In the genomic region with DNA sequence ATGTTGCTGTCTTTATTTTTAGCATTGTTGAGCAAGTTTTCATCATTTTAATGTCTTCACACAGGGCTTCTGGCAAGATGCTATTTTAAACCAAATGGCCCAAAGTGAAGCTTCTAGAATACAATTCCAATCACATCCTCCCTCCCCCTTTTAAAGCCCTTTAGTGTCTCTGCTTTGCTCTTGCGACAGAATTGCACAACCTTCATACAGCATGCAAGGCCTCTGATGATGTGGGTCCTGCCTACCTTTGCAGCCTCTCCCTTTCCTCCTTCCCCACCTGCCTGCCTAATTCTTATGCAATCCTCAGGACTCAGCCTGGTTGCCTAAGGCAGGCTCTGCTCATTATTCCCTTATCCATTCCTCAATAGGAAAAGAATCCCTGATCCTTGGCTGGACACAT, we compare ENCODE assay signal across 20 cellular contexts.
A peak's percentile ranks its signal among the peaks of the same experiment; 100 is the strongest.
DNase-seq lines count a peak whose midpoint lies in the region; ATAC-seq and TF ChIP-seq lines count a peak whose summit lies in the region.
"Had no signal": no experiment of that assay in that cellular context is flagged by ENCODE, and none has a peak within 500 bp of the region (broad histone marks: within the 10 kb centered on the region; RNA-seq: fewer than 3 reads in every experiment).

No MANE protein-coding gene starts in this region.

- DNase-seq in activated CD4-positive, alpha-beta T cell treated with anti-CD3 and anti-CD28 coated beads for 36 hours: no peak
- no peak for DNase-seq in activated CD4-positive, alpha-beta T cell treated with anti-CD3 and anti-CD28 coated beads for 48 hours
- DNase-seq in LoVo (ENCODE audit: low spot score): peak; percentile 33
- DNase-seq in amniotic epithelial cell (ENCODE audit: low read depth): peak; percentile 35
- DNase-seq in putamen (ENCODE audit: low spot score): no peak
- DNase-seq in NCI-H510A treated with DMSO at 0.1 percent for 48 hours (lab: John Stamatoyannopoulos, UW): no peak
- no peak for DNase-seq in OCI-LY7 (ENCODE audit: low spot score)
- DNase-seq: ACHN; activated B cell treated with CpG ODN at 0.5 μM for 24 hours; CD8-positive, alpha-beta memory T cell; EL; heart left ventricle; Kasumi-1; midbrain; NCI-H1694 treated with DMSO at 0.1 percent for 48 hours; NCI-H446; occipital lobe; thyroid gland had no signal

- CTCF ChIA-PET in activated CD4-positive, alpha-beta T cell treated with anti-CD3 and anti-CD28 coated beads for 36 hours (lab: Charles Lee): interaction anchor here (0.8 to 1.5 kb wide), 3 partner anchors 15 to 154 kb away, joined by 3 to 5 read pairs (median 3); no protein-coding TSS in a partner anchor
- CTCF ChIA-PET in OCI-LY7 (lab: Charles Lee; ENCODE audit: unreplicated experiment): no interaction called here

- H3K9me3 ChIP-seq in neutrophil (no peaks in the 10 kb centered on the region), OCI-LY7 (ENCODE audit: low read length) (0 out of 2 replicates have a peak, but pooled peaks cover 5% of the 10 kb centered on the region)
- H3K9me3 ChIP-seq: thyroid gland had no signal

- H3K9me3 Mint-ChIP-seq in activated CD4-positive, alpha-beta T cell treated with anti-CD3 and anti-CD28 coated beads for 36 hours (ENCODE audit: low read depth): peaks cover 13% of the 10 kb centered on the region

- H3K27ac ChIP-seq in neutrophil (peak overlapping the region; percentile 92), OCI-LY7 (ENCODE audit: low read depth, low read length, poor library complexity, severe bottlenecking) (no peak overlapping the region)
- H3K27ac ChIP-seq: heart left ventricle, thyroid gland had no signal

- no peaks in the 10 kb centered on the region for H3K36me3 ChIP-seq in neutrophil
- H3K36me3 ChIP-seq in OCI-LY7 (ENCODE audit: insufficient read depth, low read length): no peaks in the 10 kb centered on the region
- H3K36me3 ChIP-seq: heart left ventricle, thyroid gland had no signal

- POLR2A ChIA-PET in activated CD4-positive, alpha-beta T cell treated with anti-CD3 and anti-CD28 coated beads for 36 hours (lab: Charles Lee): no interaction called here
- POLR2A ChIA-PET in OCI-LY7 (lab: Charles Lee): no interaction called here

- ATAC-seq in activated CD4-positive, alpha-beta T cell treated with anti-CD3 and anti-CD28 coated beads for 36 hours: no peak
- ATAC-seq: GM23338, heart left ventricle had no signal

- H3K27me3 Mint-ChIP-seq in activated CD4-positive, alpha-beta T cell treated with anti-CD3 and anti-CD28 coated beads for 36 hours: no peaks in the 10 kb centered on the region
- H3K27me3 Mint-ChIP-seq: activated B cell treated with CpG ODN at 0.5 μM for 24 hours had no signal

- peaks cover 28% of the 10 kb centered on the region for H3K4me1 Mint-ChIP-seq in activated CD4-positive, alpha-beta T cell treated with anti-CD3 and anti-CD28 coated beads for 36 hours
- H3K4me1 Mint-ChIP-seq: activated B cell treated with CpG ODN at 0.5 μM for 24 hours, GM23338 had no signal

- no peaks in the 10 kb centered on the region for H3K9me2 ChIP-seq in OCI-LY7 (ENCODE audit: insufficient read depth, low read length)

- no peak for TF ChIP-seq CTCF in neutrophil (IDR thresholded peaks at IDR 0.05)
- TF ChIP-seq CTCF in OCI-LY7 (conservative IDR thresholded peaks at IDR 0.05; ENCODE audit: low read length): no peak

- H3K4me3 Mint-ChIP-seq in activated CD4-positive, alpha-beta T cell treated with anti-CD3 and anti-CD28 coated beads for 36 hours: no peak overlapping the region
- H3K4me3 Mint-ChIP-seq: activated B cell treated with CpG ODN at 0.5 μM for 24 hours; CD8-positive, alpha-beta memory T cell; GM23338 had no signal

- H2AFZ ChIP-seq in OCI-LY7 (ENCODE audit: low read length): no peak overlapping the region
- H2AFZ ChIP-seq: GM23338 had no signal

- H4K20me1 ChIP-seq in OCI-LY7 (ENCODE audit: insufficient read depth, low read length): no peaks in the 10 kb centered on the region

- no TSS peak for BruUV-seq in OCI-LY7 (replicated peaks; lab: Mats Ljungman, UMichigan)

- no peaks in the 10 kb centered on the region for H3K27me3 ChIP-seq in neutrophil
- H3K27me3 ChIP-seq: heart left ventricle, thyroid gland had no signal

- peaks cover 18% of the 10 kb centered on the region for H3K36me3 Mint-ChIP-seq in activated CD4-positive, alpha-beta T cell treated with anti-CD3 and anti-CD28 coated beads for 36 hours (ENCODE audit: low read depth)

- H3K4me1 ChIP-seq in neutrophil (ENCODE audit: control insufficient read depth in 1 of 2, insufficient read depth in 1 of 2, low read depth in 1 of 2, low read length in 1 of 2): peaks cover 65 to 66% of the 10 kb centered on the region in 2 experiments
- H3K4me1 ChIP-seq in OCI-LY7 (ENCODE audit: insufficient read depth, low read length, poor library complexity, severe bottlenecking): no peaks in the 10 kb centered on the region
- H3K4me1 ChIP-seq: thyroid gland had no signal

- no peak overlapping the region for H3K4me2 ChIP-seq in OCI-LY7 (ENCODE audit: low read length)
- H3K4me2 ChIP-seq: GM23338 had no signal

- peak overlapping the region; percentile 69 for H3K27ac Mint-ChIP-seq in activated CD4-positive, alpha-beta T cell treated with anti-CD3 and anti-CD28 coated beads for 36 hours
- H3K27ac Mint-ChIP-seq: activated B cell treated with CpG ODN at 0.5 μM for 24 hours, GM23338 had no signal

- intact Hi-C loops in activated CD4-positive, alpha-beta T cell treated with anti-CD3 and anti-CD28 coated beads for 36 hours (cut with DNase I, micrococcal nuclease): no loop called here
- intact Hi-C loops in OCI-LY7 (cut with micrococcal nuclease; ENCODE audit: unreplicated experiment): no loop called here

- no peaks in the 10 kb centered on the region for H3K79me2 ChIP-seq in OCI-LY7 (ENCODE audit: insufficient read depth, low read depth, low read length)

- H3K4me3 ChIP-seq in neutrophil (ENCODE audit: low read depth in 1 of 2, low read length in 1 of 2) (peak overlapping the region in 1 of 2 experiments; percentile 10), OCI-LY7 (ENCODE audit: low read depth, low read length, poor library complexity, severe bottlenecking) (no peak overlapping the region)
- H3K4me3 ChIP-seq: GM23338, heart left ventricle, thyroid gland had no signal

Comparison
In these comparisons a context has a peak if more than half of its experiments do, and no peak if none do; other contexts are left out.
1. DNase-seq: peak in LoVo (single experiment) and amniotic epithelial cell (single experiment); none in activated CD4-positive, alpha-beta T cell treated with anti-CD3 and anti-CD28 coated beads for 36 hours (single experiment), activated CD4-positive, alpha-beta T cell treated with anti-CD3 and anti-CD28 coated beads for 48 hours (single experiment), putamen (single experiment), NCI-H510A treated with DMSO at 0.1 percent for 48 hours (single experiment) and OCI-LY7 (single experiment).